In genomic region chr3:55690746-55691540, GRCh38 we compare ENCODE assay signal across 9 cellular contexts.
DNase-seq lines count a peak whose midpoint lies in the region; ATAC-seq, FAIRE-seq and TF ChIP-seq lines count a peak whose summit lies in the region.
"Had no signal": no experiment of that assay in that cellular context is flagged by ENCODE, and none has a peak within 500 bp of the region (broad histone marks: within the 10 kb centered on the region; RNA-seq: fewer than 3 reads in every experiment).

No MANE protein-coding gene starts in this region.

- POLR2A ChIA-PET in A673 (lab: Charles Lee; ENCODE audit: low non-redundant PET) (no interaction called here), SK-N-SH (lab: Yijun Ruan, JAX) (no interaction called here)
- POLR2A ChIA-PET in CD8-positive, alpha-beta T cell (lab: Charles Lee) = no interaction called here

- no peak for TF ChIP-seq RAD21 in SK-N-SH (IDR thresholded peaks at IDR 0.05; ENCODE audit: low read length)

- H3K4me2 ChIP-seq in SK-N-SH = no peak overlapping the region

- H2AFZ ChIP-seq in SK-N-SH (ENCODE audit: low read depth) = no peak overlapping the region

- no peaks in the 10 kb centered on the region for H4K20me1 ChIP-seq in SK-N-SH (ENCODE audit: insufficient read depth)

- H3K9me3 Mint-ChIP-seq in CD8-positive, alpha-beta T cell = no peaks in the 10 kb centered on the region

- no peaks in the 10 kb centered on the region for H3K36me3 ChIP-seq in A673 (ENCODE audit: insufficient read depth, low read length, poor library complexity, severe bottlenecking)
- no peaks in the 10 kb centered on the region for H3K36me3 ChIP-seq in tibial nerve
- no peaks in the 10 kb centered on the region for H3K36me3 ChIP-seq in CD8-positive, alpha-beta T cell (ENCODE audit: insufficient read depth, low read length)
- no peaks in the 10 kb centered on the region for H3K36me3 ChIP-seq in heart left ventricle
- no peaks in the 10 kb centered on the region for H3K36me3 ChIP-seq in SK-N-SH (replicated peaks in 1 of 2; ENCODE audit: control insufficient read depth in 1 of 2, insufficient read depth in 2 of 2, low read length in 1 of 2)
- H3K36me3 ChIP-seq: HAP-1 had no signal

- H3K27me3 ChIP-seq in A673 (replicated peaks; ENCODE audit: insufficient read depth, low read depth, low read length, poor library complexity) (no peaks in the 10 kb centered on the region), tibial nerve (no peaks in the 10 kb centered on the region), heart left ventricle (peaks cover 0 to 22% (median 0%) of the 10 kb centered on the region in 9 donors), SK-N-SH (ENCODE audit: insufficient read depth) (no peaks in the 10 kb centered on the region)
- no peaks in the 10 kb centered on the region for H3K27me3 ChIP-seq in CD8-positive, alpha-beta T cell (ENCODE audit: insufficient read depth, low read length)

- intact Hi-C loops in A673 (cut with micrococcal nuclease; ENCODE audit: unreplicated experiment) = no loop called here
- intact Hi-C loops in CD8-positive, alpha-beta T cell (cut with DNase I, micrococcal nuclease) = no loop called here
- intact Hi-C loops in heart left ventricle (cut with DNase I) = no loop called here

- DNase-seq in A673 (ENCODE audit: low spot score) (peak; percentile 21), GM19239 (ENCODE audit: insufficient read length, low spot score) (peak; percentile 15), cerebellar cortex (ENCODE audit: low spot score) (peak; percentile 50), tibial nerve (ENCODE audit: low spot score in 2 of 2) (no peak), heart left ventricle (no peak), SK-N-SH (no peak)
- DNase-seq in CD8-positive, alpha-beta T cell = no peak

- TF ChIP-seq EP300 in tibial nerve (IDR thresholded peaks at IDR 0.05) (no peak), SK-N-SH (IDR thresholded peaks at IDR 0.05; ENCODE audit: borderline replicate concordance in 1 of 2, low read depth in 1 of 2, low read length in 1 of 2) (no peak)

- no peaks in the 10 kb centered on the region for H3K9me2 ChIP-seq in SK-N-SH

- no peak overlapping the region for H3K9ac ChIP-seq in SK-N-SH

- H3K27ac Mint-ChIP-seq in CD8-positive, alpha-beta T cell = no peak overlapping the region

- no peaks in the 10 kb centered on the region for H3K9me3 ChIP-seq in A673 (ENCODE audit: low read depth, low read length, poor library complexity, severe bottlenecking)
- H3K9me3 ChIP-seq in tibial nerve = no peaks in the 10 kb centered on the region
- no peaks in the 10 kb centered on the region for H3K9me3 ChIP-seq in CD8-positive, alpha-beta T cell (ENCODE audit: low read length)
- no peaks in the 10 kb centered on the region for H3K9me3 ChIP-seq in heart left ventricle
- no peaks in the 10 kb centered on the region for H3K9me3 ChIP-seq in SK-N-SH

- H3K4me3 Mint-ChIP-seq in CD8-positive, alpha-beta T cell = no peak overlapping the region

- H3K4me3 ChIP-seq in A673 (ENCODE audit: low read depth, low read length, poor library complexity, severe bottlenecking) (no peak overlapping the region), tibial nerve (no peak overlapping the region), heart left ventricle (no peak overlapping the region), SK-N-SH (ENCODE audit: low read depth in 2 of 2, low read length in 1 of 2) (no peak overlapping the region)
- H3K4me3 ChIP-seq in CD8-positive, alpha-beta T cell (ENCODE audit: low read depth, low read length) = no peak overlapping the region
- H3K4me3 ChIP-seq: HAP-1 had no signal

- H3K27me3 Mint-ChIP-seq in CD8-positive, alpha-beta T cell (ENCODE audit: low read depth) = no peaks in the 10 kb centered on the region

- WGBS in tibial nerve, 2 donors = 66 to 74% methylated on average over 7 of the region's 7 CpGs
- 68 to 74% (median 71%) methylated on average over 7 of the region's 7 CpGs for WGBS in heart left ventricle, 4 donors
- 76% methylated on average over 4 of the region's 7 CpGs for WGBS in SK-N-SH (ENCODE audit: low lambda C conversion rate)

- no peak for TF ChIP-seq CTCF in A673 (conservative IDR thresholded peaks at IDR 0.05; ENCODE audit: low read depth, low read length)
- no peak for TF ChIP-seq CTCF in tibial nerve (IDR thresholded peaks at IDR 0.05)
- TF ChIP-seq CTCF in CD8-positive, alpha-beta T cell (IDR thresholded peaks at IDR 0.05) = no peak
- TF ChIP-seq CTCF in heart left ventricle (IDR thresholded peaks at IDR 0.05) = no peak
- TF ChIP-seq CTCF in SK-N-SH (IDR thresholded peaks at IDR 0.05) = no peak

- CTCF ChIA-PET in A673 (lab: Charles Lee) = no interaction called here
- CTCF ChIA-PET in CD8-positive, alpha-beta T cell (lab: Charles Lee) = no interaction called here
- CTCF ChIA-PET in SK-N-SH (lab: Yijun Ruan, JAX) = interaction anchor here (0.6 to 2.6 kb wide), 4 partner anchors 31 to 838 kb away, joined by 3 to 9 read pairs (median 4); no protein-coding TSS in a partner anchor

- FAIRE-seq in GM19239 (lab: Jason Lieb, UNC) = peak; percentile 78

- peak; percentile 70 for ATAC-seq in HG03460 (IDR thresholded peaks at IDR 0.05; ENCODE audit: unreplicated experiment)
- no peak for ATAC-seq in CD8-positive, alpha-beta T cell
- ATAC-seq in heart left ventricle = no peak

- H3F3A ChIP-seq in SK-N-SH (replicated peaks; ENCODE audit: insufficient read depth) = no peaks in the 10 kb centered on the region

- no peaks in the 10 kb centered on the region for H3K36me3 Mint-ChIP-seq in CD8-positive, alpha-beta T cell

- no peaks in the 10 kb centered on the region for H3K79me2 ChIP-seq in SK-N-SH (ENCODE audit: insufficient read depth)

- H3K4me1 ChIP-seq in A673 (ENCODE audit: insufficient read depth, low read length, poor library complexity, severe bottlenecking) (no peaks in the 10 kb centered on the region), tibial nerve (peaks cover 0 to 4% (median 0%) of the 10 kb centered on the region in 4 donors), heart left ventricle (peaks cover 0 to 5% (median 0%) of the 10 kb centered on the region in 12 donors), SK-N-SH (ENCODE audit: control insufficient read depth in 1 of 2, insufficient read depth in 2 of 2, low read depth in 1 of 2, low read length in 1 of 2) (peaks cover 6 to 10% of the 10 kb centered on the region in 2 experiments)
- H3K4me1 ChIP-seq in CD8-positive, alpha-beta T cell (ENCODE audit: insufficient read depth, low read length) = no peaks in the 10 kb centered on the region

- H3K4me1 Mint-ChIP-seq in CD8-positive, alpha-beta T cell (ENCODE audit: low read depth) = no peaks in the 10 kb centered on the region

- H3K27ac ChIP-seq in A673 (ENCODE audit: low read depth, low read length, poor library complexity, severe bottlenecking) = no peak overlapping the region
- H3K27ac ChIP-seq in tibial nerve = no peak overlapping the region
- no peak overlapping the region for H3K27ac ChIP-seq in CD8-positive, alpha-beta T cell (ENCODE audit: low read depth, low read length)
- H3K27ac ChIP-seq in heart left ventricle = no peak overlapping the region
- no peak overlapping the region for H3K27ac ChIP-seq in SK-N-SH (ENCODE audit: low read depth in 2 of 2, low read length in 1 of 2)

- TF ChIP-seq POLR2A in tibial nerve (IDR thresholded peaks at IDR 0.05) (no peak), heart left ventricle (IDR thresholded peaks at IDR 0.05) (no peak)

- BruUV-seq in A673 (replicated peaks; lab: Mats Ljungman, UMichigan) = no TSS peak

TF ChIP-seq in SK-N-SH, 30 proteins besides CTCF, POLR2A, EP300 and RAD21 (continues in another document):
- TF ChIP-seq GATA2 (CRISPR knock-in tag; IDR thresholded peaks at IDR 0.05) (no peak), SMC3 (IDR thresholded peaks at IDR 0.05; ENCODE audit: low read depth, low read length) (no peak), YY1 (IDR thresholded peaks at IDR 0.05; ENCODE audit: low read depth) (no peak), TEAD4 (IDR thresholded peaks at IDR 0.05; ENCODE audit: borderline replicate concordance, insufficient read depth) (no peak), FOSL2 (IDR thresholded peaks at IDR 0.05; ENCODE audit: borderline replicate concordance, low read depth) (no peak), IRF3 (IDR thresholded peaks at IDR 0.05; ENCODE audit: low read depth, low read length) (no peak), TCF12 (IDR thresholded peaks at IDR 0.05) (no peak), ELF1 (IDR thresholded peaks at IDR 0.05) (no peak), NRF1 (IDR thresholded peaks at IDR 0.05; ENCODE audit: low read depth, low read length) (no peak), NFIC (IDR thresholded peaks at IDR 0.05; ENCODE audit: borderline replicate concordance) (no peak), MXI1 (IDR thresholded peaks at IDR 0.05; ENCODE audit: low read depth, low read length) (no peak), RCOR1 (IDR thresholded peaks at IDR 0.05; ENCODE audit: low read length) (no peak), GABPA (IDR thresholded peaks at IDR 0.05; ENCODE audit: low read depth) (no peak)
- TF ChIP-seq, protein P1, sequence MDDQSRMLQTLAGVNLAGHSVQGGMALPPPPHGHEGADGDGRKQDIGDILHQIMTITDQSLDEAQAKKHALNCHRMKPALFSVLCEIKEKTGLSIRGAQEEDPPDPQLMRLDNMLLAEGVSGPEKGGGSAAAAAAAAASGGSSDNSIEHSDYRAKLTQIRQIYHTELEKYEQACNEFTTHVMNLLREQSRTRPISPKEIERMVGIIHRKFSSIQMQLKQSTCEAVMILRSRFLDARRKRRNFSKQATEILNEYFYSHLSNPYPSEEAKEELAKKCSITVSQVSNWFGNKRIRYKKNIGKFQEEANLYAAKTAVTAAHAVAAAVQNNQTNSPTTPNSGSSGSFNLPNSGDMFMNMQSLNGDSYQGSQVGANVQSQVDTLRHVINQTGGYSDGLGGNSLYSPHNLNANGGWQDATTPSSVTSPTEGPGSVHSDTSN (IDR thresholded peaks at IDR 0.05) = no peak

Comparison
In these comparisons a context has a peak if more than half of its experiments do, and no peak if none do; other contexts are left out.
1. DNase-seq: peak in A673 (single experiment), GM19239 (single experiment) and cerebellar cortex (single experiment); none in tibial nerve (0 of 2), CD8-positive, alpha-beta T cell (0 of 7), heart left ventricle (0 of 5) and SK-N-SH (single experiment).